In genomic region chr14:34437729-34438080, GRCh38 we compare ENCODE assay signal across 1 cellular context.
A peak's percentile ranks its signal among the peaks of the same experiment; 100 is the strongest.
TF ChIP-seq lines count a peak whose summit lies in the region.

No MANE protein-coding gene starts in this region.

TF ChIP-seq in HepG2, 621 proteins besides CTCF, POLR2A, EP300 and RAD21 (continued from another document and continues in another):
- TF ChIP-seq AHDC1 (CRISPR knock-in tag; IDR thresholded peaks at IDR 0.05; ENCODE audit: borderline replicate concordance) (no peak), CEBPG (CRISPR knock-in tag; IDR thresholded peaks at IDR 0.05) (peak; percentile 60), PAX8 (CRISPR knock-in tag; IDR thresholded peaks at IDR 0.05; ENCODE audit: borderline replicate concordance) (peak; percentile 49; the same call in 1 of the 2 replicates), ZNF710 (CRISPR knock-in tag; IDR thresholded peaks at IDR 0.05; ENCODE audit: borderline replicate concordance) (no peak), CENPBD1 (CRISPR knock-in tag; IDR thresholded peaks at IDR 0.05; ENCODE audit: borderline replicate concordance, low read depth) (no peak), NFYB (CRISPR knock-in tag; IDR thresholded peaks at IDR 0.05) (no peak), HNRNPUL1 (IDR thresholded peaks at IDR 0.05; ENCODE audit: low read depth, low read length) (no peak), TEF (CRISPR knock-in tag; IDR thresholded peaks at IDR 0.05) (peak; percentile 81; the same call in 1 of the 2 replicates), HDAC1 (CRISPR knock-in tag; IDR thresholded peaks at IDR 0.05) (0 out of 2 replicates have a peak, but pooled peaks have one; percentile 22), TGIF2 (CRISPR knock-in tag; IDR thresholded peaks at IDR 0.05) (no peak), ELF4 (CRISPR knock-in tag; IDR thresholded peaks at IDR 0.05; ENCODE audit: borderline replicate concordance) (no peak), SAFB2 (CRISPR knock-in tag; IDR thresholded peaks at IDR 0.05; ENCODE audit: borderline replicate concordance, low read depth) (no peak), DBP (CRISPR knock-in tag; IDR thresholded peaks at IDR 0.05; ENCODE audit: not compliant biosample characterization) (no peak), BCL3 (CRISPR knock-in tag; IDR thresholded peaks at IDR 0.05) (no peak), ZBTB2 (CRISPR knock-in tag; IDR thresholded peaks at IDR 0.05; ENCODE audit: low read depth) (no peak), ZNF619 (CRISPR knock-in tag; IDR thresholded peaks at IDR 0.05) (no peak), NPAS2 (CRISPR knock-in tag; IDR thresholded peaks at IDR 0.05; ENCODE audit: borderline replicate concordance) (no peak), ZNF362 (CRISPR knock-in tag; IDR thresholded peaks at IDR 0.05; ENCODE audit: borderline replicate concordance) (0 out of 2 replicates have a peak, but pooled peaks have one; percentile 17), ZSCAN29 (CRISPR knock-in tag; conservative IDR thresholded peaks at IDR 0.05) (no peak), E2F5 (CRISPR knock-in tag; conservative IDR thresholded peaks at IDR 0.05) (no peak), RFXANK (CRISPR knock-in tag; IDR thresholded peaks at IDR 0.05) (peak; percentile 26; the same call in 1 of the 2 replicates), SALL1 (CRISPR knock-in tag; IDR thresholded peaks at IDR 0.05) (0 out of 2 replicates have a peak, but pooled peaks have one; percentile 36), ARNT2 (CRISPR knock-in tag; IDR thresholded peaks at IDR 0.05; ENCODE audit: low read depth) (no peak), ZBTB38 (CRISPR knock-in tag; IDR thresholded peaks at IDR 0.05) (0 out of 2 replicates have a peak, but pooled peaks have one; percentile 24), ZSCAN25 (CRISPR knock-in tag; IDR thresholded peaks at IDR 0.05) (no peak), PAXIP1 (CRISPR knock-in tag; conservative IDR thresholded peaks at IDR 0.05) (0 out of 2 replicates have a peak, but pooled peaks have one; percentile 2), TFDP1 (CRISPR knock-in tag; IDR thresholded peaks at IDR 0.05; ENCODE audit: borderline replicate concordance) (no peak), ZUFSP (CRISPR knock-in tag; IDR thresholded peaks at IDR 0.05; ENCODE audit: borderline replicate concordance) (no peak), MIER2 (CRISPR knock-in tag; IDR thresholded peaks at IDR 0.05) (no peak)
